1 cellular context compared by ENCODE assay signal in genomic region chr7:100894860-100895700, GRCh38.
TF ChIP-seq lines count a peak whose summit lies in the region.

No MANE protein-coding gene starts in this region.

TF ChIP-seq in K562, 482 proteins besides CTCF, POLR2A, EP300 and RAD21 (continued from another document and continues in another):
- TF ChIP-seq ZNF609 (CRISPR knock-in tag; IDR thresholded peaks at IDR 0.05; ENCODE audit: borderline replicate concordance), result no peak
- no peak for TF ChIP-seq FOXK2 (conservative IDR thresholded peaks at IDR 0.05 in 1 of 2, IDR thresholded peaks at IDR 0.05 in 1 of 2; ENCODE audit: low read depth in 2 of 2)
- no peak for TF ChIP-seq HNRNPUL1 (IDR thresholded peaks at IDR 0.05; ENCODE audit: low read length)
- no peak for TF ChIP-seq ZBTB40 (IDR thresholded peaks at IDR 0.05)
- no peak for TF ChIP-seq ZBTB40 (CRISPR knock-in tag; IDR thresholded peaks at IDR 0.05)
- no peak for TF ChIP-seq ZNF311 (CRISPR knock-in tag; IDR thresholded peaks at IDR 0.05)
- TF ChIP-seq ASH1L (IDR thresholded peaks at IDR 0.05; ENCODE audit: borderline replicate concordance, low read depth, partially characterized antibody), result no peak
- peak; percentile 75 for TF ChIP-seq VEZF1 (CRISPR knock-in tag; IDR thresholded peaks at IDR 0.05)
- TF ChIP-seq BMI1 (IDR thresholded peaks at IDR 0.05; ENCODE audit: low read length), result no peak
- TF ChIP-seq NFIC (IDR thresholded peaks at IDR 0.05), result no peak; the same call in 1 of the 2 replicates
- no peak for TF ChIP-seq YY1 (IDR thresholded peaks at IDR 0.05; ENCODE audit: borderline replicate concordance in 1 of 3, control insufficient read depth in 1 of 3, extremely low read depth in 1 of 3, insufficient read depth in 3 of 3, insufficient read length in 1 of 3, insufficient replicate concordance in 2 of 3, low read depth in 1 of 3, low read length in 2 of 3)
- TF ChIP-seq KLF10 (CRISPR knock-in tag; IDR thresholded peaks at IDR 0.05), result no peak
- TF ChIP-seq ARID2 (IDR thresholded peaks at IDR 0.05), result peak; percentile 48; the same call in 1 of the 2 replicates
- TF ChIP-seq NCOA2 (IDR thresholded peaks at IDR 0.05; ENCODE audit: partially characterized antibody in 2 of 2), result no peak
- 0 out of 2 replicates have a peak, but pooled peaks have one; percentile 14 for TF ChIP-seq ZBTB2 (IDR thresholded peaks at IDR 0.05)
- peak; percentile 77; the same call in 1 of the 2 replicates for TF ChIP-seq GATAD2A (IDR thresholded peaks at IDR 0.05)
- no peak for TF ChIP-seq ZFP36 (IDR thresholded peaks at IDR 0.05; ENCODE audit: low read depth, low read length, partially characterized antibody)
- 0 out of 2 replicates have a peak, but pooled peaks have one; percentile 57 for TF ChIP-seq E2F1 (CRISPR knock-in tag; IDR thresholded peaks at IDR 0.05)
- TF ChIP-seq RB1 (IDR thresholded peaks at IDR 0.05; ENCODE audit: low read depth), result 0 out of 2 replicates have a peak, but pooled peaks have one; percentile 40
- TF ChIP-seq SMARCB1 (IDR thresholded peaks at IDR 0.05; ENCODE audit: insufficient read length, low read depth), result no peak
- TF ChIP-seq ZEB2 (IDR thresholded peaks at IDR 0.05), result no peak
- peak in 1 of 2 experiments; percentile 37 for TF ChIP-seq E2F6 (IDR thresholded peaks at IDR 0.05; ENCODE audit: borderline replicate concordance in 1 of 2, extremely low read depth in 1 of 2, insufficient read depth in 1 of 2, insufficient read length in 1 of 2, low read depth in 1 of 2, low read length in 1 of 2, poor library complexity in 1 of 2, severe bottlenecking in 1 of 2)
- 0 out of 4 replicates have a peak, but pooled peaks have one; percentile 31 to 46 for TF ChIP-seq NONO (IDR thresholded peaks at IDR 0.05; ENCODE audit: low read depth in 2 of 2, low read length in 1 of 2)
- no peak for TF ChIP-seq RBM15 (IDR thresholded peaks at IDR 0.05; ENCODE audit: insufficient read depth, low read length)
- TF ChIP-seq TEAD2 (tag; IDR thresholded peaks at IDR 0.05), result no peak
- TF ChIP-seq ZFX (CRISPR knock-in tag; IDR thresholded peaks at IDR 0.05), result peak; percentile 52; the same call in 1 of the 2 replicates
- peak; percentile 94 for TF ChIP-seq EGR1 (conservative IDR thresholded peaks at IDR 0.05)
- TF ChIP-seq ZNF551 (CRISPR knock-in tag; IDR thresholded peaks at IDR 0.05), result no peak
- TF ChIP-seq POLR2G (IDR thresholded peaks at IDR 0.05; ENCODE audit: low read depth, low read length), result peak; percentile 41
- no peak for TF ChIP-seq ZNF140 (CRISPR knock-in tag; IDR thresholded peaks at IDR 0.05)
- no peak for TF ChIP-seq MCM7 (IDR thresholded peaks at IDR 0.05)
- TF ChIP-seq ZNF133 (CRISPR knock-in tag; IDR thresholded peaks at IDR 0.05), result no peak
- TF ChIP-seq ZBTB12 (CRISPR knock-in tag; IDR thresholded peaks at IDR 0.05), result no peak
- TF ChIP-seq THRB (CRISPR knock-in tag; conservative IDR thresholded peaks at IDR 0.05), result no peak
- no peak for TF ChIP-seq HDAC1 (IDR thresholded peaks at IDR 0.05)
